ENCODE assay signal across 29 cellular contexts in genomic region chr5:158601118-158601517, GRCh38.
"Had no signal": no experiment of that assay in that cellular context is flagged by ENCODE, and none has a peak within 500 bp of the region (broad histone marks: within the 10 kb centered on the region; RNA-seq: fewer than 3 reads in every experiment).

No MANE protein-coding gene starts in this region.

- FAIRE-seq: endometrium, endothelial cell of umbilical vein, frontal cortex had no signal

- H3K9me3 ChIP-seq: ascending aorta, colonic mucosa had no signal

- H3K27ac ChIP-seq: ascending aorta, colonic mucosa had no signal

- H3K4me1 ChIP-seq: ascending aorta, colonic mucosa had no signal

- H3K27me3 ChIP-seq: ascending aorta, colonic mucosa had no signal

- H3K4me3 ChIP-seq: ascending aorta, colonic mucosa had no signal

- H3K36me3 ChIP-seq: ascending aorta, colonic mucosa had no signal

- DNase-seq: activated CD4-positive, alpha-beta memory T cell treated with anti-CD3 and anti-CD28 coated beads, Interleukin-2, amount 10 ng/mL, durations not matched to agents 7 days and 5 days; activated CD4-positive, alpha-beta T cell treated with anti-CD3 and anti-CD28 coated beads for 36 hours; activated CD4-positive, alpha-beta T cell treated with anti-CD3 and anti-CD28 coated beads, Interleukin-2, amount 10 ng/mL, durations not matched to agents 7 days and 5 days; activated CD4-positive, alpha-beta T cell treated with anti-CD3 and anti-CD28 coated beads, Interleukin-2, amount 50 U/mL, for 4 hours; activated CD4-positive, CD25-positive, alpha-beta regulatory T cell; activated CD4-positive, CD25-positive, alpha-beta regulatory T cell treated with anti-CD3 and anti-CD28 coated beads, Interleukin-2, amount 50 U/mL, for 72 hours; activated CD8-positive, alpha-beta memory T cell treated with anti-CD3 and anti-CD28 coated beads, Interleukin-2, amount 50 U/mL, for 48 hours; activated gamma-delta T cell; activated naive CD4-positive, alpha-beta T cell; activated naive CD4-positive, alpha-beta T cell treated with anti-CD3 and anti-CD28 coated beads, Interleukin-2, amount 10 ng/mL, durations not matched to agents 7 days and 5 days; activated naive CD8-positive, alpha-beta T cell treated with anti-CD3 and anti-CD28 coated beads, Interleukin-2, amount 10 ng/mL, durations not matched to agents 7 days and 5 days; activated T-cell treated with anti-CD3 and anti-CD28 coated beads for 4 hours; activated T-cell treated with anti-CD3 and anti-CD28 coated beads, Interleukin-2, amount 50 U/mL, for 24 hours; activated T-cell treated with anti-CD3 and anti-CD28 coated beads, Interleukin-2, amount 50 U/mL, for 72 hours; caudate nucleus; cerebellar nuclear complex; colonic mucosa; effector CD8-positive, alpha-beta T cell; foreskin fibroblast; head of caudate nucleus; hippocampal formation; T-helper 17 cell; T1000 had no signal

- ATAC-seq: activated CD4-positive, alpha-beta T cell treated with anti-CD3 and anti-CD28 coated beads for 36 hours; activated naive CD4-positive, alpha-beta T cell treated with anti-CD3 and anti-CD28 coated beads, Interleukin-2, amount 50 U/mL, for 72 hours; activated T-cell treated with anti-CD3 and anti-CD28 coated beads, Interleukin-2, amount 50 U/mL, for 72 hours; esophagus mucosa; T-helper 17 cell had no signal
